ENCODE assay signal across 17 cellular contexts in the genomic region with DNA sequence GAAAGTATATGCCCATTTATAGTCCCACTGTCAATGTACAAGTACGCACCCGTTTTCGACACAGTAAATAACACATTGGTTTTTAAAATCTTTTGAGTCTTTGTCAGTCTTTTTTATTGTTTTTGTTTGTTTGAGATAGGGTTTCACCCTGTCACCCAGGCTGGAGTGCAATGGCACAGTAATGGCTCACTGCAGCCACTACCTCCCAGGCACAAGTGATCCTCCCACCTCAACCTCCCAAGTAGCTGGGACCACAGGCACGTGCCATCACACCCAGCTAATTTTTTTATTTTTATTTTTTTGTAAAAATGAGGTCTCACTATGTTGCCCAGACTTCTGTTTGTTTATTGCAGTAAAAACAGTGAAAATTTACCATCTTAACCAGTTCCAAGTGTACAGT. TPM values are rescaled to one million over a fixed set of nuclear protein-coding genes. Genes with fewer than 3 reads are reported as not detected.
A peak's percentile ranks its signal among the peaks of the same experiment; 100 is the strongest.
DNase-seq lines count a peak whose midpoint lies in the region; ATAC-seq and TF ChIP-seq lines count a peak whose summit lies in the region.
"Had no signal": no experiment of that assay in that cellular context is flagged by ENCODE, and none has a peak within 500 bp of the region (broad histone marks: within the 10 kb centered on the region; RNA-seq: fewer than 3 reads in every experiment).

No MANE protein-coding gene starts in this region.

- H3K36me3 Mint-ChIP-seq in MCF 10A (ENCODE audit: insufficient read depth, unreplicated experiment) (peaks cover 69% of the 10 kb centered on the region), progenitor cell of endocrine pancreas (ENCODE audit: insufficient read depth) (peaks cover 10% of the 10 kb centered on the region)

- H3K4me1 ChIP-seq in mammary epithelial cell (ENCODE audit: insufficient read depth, low read length) (no peaks in the 10 kb centered on the region), upper lobe of right lung (no peaks in the 10 kb centered on the region)

- no peaks in the 10 kb centered on the region for H3K27me3 ChIP-seq in mammary epithelial cell (ENCODE audit: insufficient read depth, low read length)
- H3K27me3 ChIP-seq in upper lobe of right lung: no peaks in the 10 kb centered on the region
- H3K27me3 ChIP-seq: BLaER1 had no signal

- no peaks in the 10 kb centered on the region for H3K79me2 ChIP-seq in mammary epithelial cell (ENCODE audit: insufficient read depth, low read length)

- CTCF ChIA-PET in MCF 10A (lab: Yijun Ruan, JAX) (interaction anchor here (1.6 kb wide), 1 partner anchor 119 kb away, joined by 4 read pairs; no protein-coding TSS in a partner anchor), mammary epithelial cell (lab: Charles Lee; ENCODE audit: low non-redundant PET) (no interaction called here)

- intact Hi-C loops in MCF 10A (cut with micrococcal nuclease): no loop called here
- intact Hi-C loops in mammary epithelial cell (cut with micrococcal nuclease): no loop called here
- intact Hi-C loops in upper lobe of right lung (cut with DNase I): no loop called here

- H3K27ac Mint-ChIP-seq in MCF 10A (ENCODE audit: low read depth, unreplicated experiment): peak overlapping the region; percentile 66
- peak overlapping the region; percentile 56 for H3K27ac Mint-ChIP-seq in progenitor cell of endocrine pancreas
- H3K27ac Mint-ChIP-seq: B cell; CD4-positive, alpha-beta T cell had no signal

- H3K27me3 Mint-ChIP-seq in MCF 10A (ENCODE audit: insufficient read depth, unreplicated experiment): no peaks in the 10 kb centered on the region
- no peaks in the 10 kb centered on the region for H3K27me3 Mint-ChIP-seq in progenitor cell of endocrine pancreas
- H3K27me3 Mint-ChIP-seq: B cell; CD4-positive, alpha-beta T cell; CD8-positive, alpha-beta memory T cell had no signal

- no peak overlapping the region for H3K9ac ChIP-seq in mammary epithelial cell (ENCODE audit: insufficient read depth, low read length)
- H3K9ac ChIP-seq: BLaER1 had no signal

- H3K4me3 ChIP-seq in mammary epithelial cell (replicated peaks in 1 of 3; ENCODE audit: insufficient read depth in 1 of 3, low read depth in 2 of 3, low read length in 3 of 3) (no peak overlapping the region), upper lobe of right lung (no peak overlapping the region)
- H3K4me3 ChIP-seq: BLaER1, HAP-1 had no signal

- H2AFZ ChIP-seq in mammary epithelial cell (ENCODE audit: low read depth, low read length): no peak overlapping the region

- ATAC-seq in upper lobe of right lung: no peak

- H3K4me3 Mint-ChIP-seq in MCF 10A (ENCODE audit: unreplicated experiment) (no peak overlapping the region), progenitor cell of endocrine pancreas (ENCODE audit: low read depth) (no peak overlapping the region)
- H3K4me3 Mint-ChIP-seq: B cell; CD4-positive, alpha-beta T cell; CD8-positive, alpha-beta memory T cell had no signal

- no peak for TF ChIP-seq CTCF in MCF 10A (IDR thresholded peaks at IDR 0.05; ENCODE audit: unreplicated experiment)
- no peak for TF ChIP-seq CTCF in mammary epithelial cell (conservative IDR thresholded peaks at IDR 0.05 in 1 of 2, IDR thresholded peaks at IDR 0.05 in 1 of 2; ENCODE audit: extremely low read depth in 1 of 2, insufficient read depth in 1 of 2, low read depth in 1 of 2, low read length in 2 of 2)
- no peak for TF ChIP-seq CTCF in progenitor cell of endocrine pancreas (IDR thresholded peaks at IDR 0.05; ENCODE audit: unreplicated experiment)
- TF ChIP-seq CTCF in upper lobe of right lung (IDR thresholded peaks at IDR 0.05): no peak

- in situ Hi-C loops in mammary epithelial cell (cut with MboI; ENCODE audit: low sequenced_read_pairs in 2 of 2): no loop called here

- POLR2A ChIA-PET in MCF 10A (lab: Yijun Ruan, JAX): no interaction called here

- H3K4me2 ChIP-seq in mammary epithelial cell (ENCODE audit: insufficient read depth, low read depth, low read length): no peak overlapping the region
- H3K4me2 ChIP-seq: BLaER1 had no signal

- dilution Hi-C loops in mammary epithelial cell (cut with HindIII; ENCODE audit: low sequenced_read_pairs): no loop called here

- no peaks in the 10 kb centered on the region for H4K20me1 ChIP-seq in mammary epithelial cell (ENCODE audit: insufficient read depth, low read length)
- H4K20me1 ChIP-seq: BLaER1 had no signal

- H3K27ac ChIP-seq in mammary epithelial cell (ENCODE audit: insufficient read depth, low read depth, low read length): no peak overlapping the region
- H3K27ac ChIP-seq in upper lobe of right lung: no peak overlapping the region
- H3K27ac ChIP-seq: 22Rv1, BLaER1, C4-2B had no signal

- no TSS peak for BruUV-seq in MCF 10A (replicated peaks; lab: Mats Ljungman, UMichigan)
- BruUV-seq in mammary epithelial cell (replicated peaks; lab: Mats Ljungman, UMichigan): no TSS peak

- H3K4me1 Mint-ChIP-seq in MCF 10A (ENCODE audit: insufficient read depth, unreplicated experiment) (no peaks in the 10 kb centered on the region), progenitor cell of endocrine pancreas (ENCODE audit: low read depth) (peaks cover 3% of the 10 kb centered on the region)
- H3K4me1 Mint-ChIP-seq: B cell had no signal

- 72% methylated on average over 4 of the region's 4 CpGs for WGBS in mammary epithelial cell (ENCODE audit: low coverage, missing lambda C conversion rate)

- peak; percentile 1 for DNase-seq in NCI-H2107 treated with DMSO at 0.1 percent for 48 hours (lab: John Stamatoyannopoulos, UW; ENCODE audit: unreplicated experiment)
- no peak for DNase-seq in NCI-H2107 (lab: John Stamatoyannopoulos, UW)
- DNase-seq in MCF 10A (ENCODE audit: unreplicated experiment): no peak
- no peak for DNase-seq in mammary epithelial cell
- no peak for DNase-seq in progenitor cell of endocrine pancreas (ENCODE audit: low spot score, unreplicated experiment)
- no peak for DNase-seq in upper lobe of right lung
- DNase-seq in stimulated activated CD4-positive, alpha-beta T cell treated with anti-CD3 and anti-CD28 coated beads, Interleukin-12 subunit alpha, Interleukin-12 subunit beta, amount 100 ng/mL, for 4 hours: no peak
- DNase-seq: CD4-positive, alpha-beta T cell; CD8-positive, alpha-beta memory T cell; DMS79; GF-D8; GOT3 had no signal

- H3K9me3 Mint-ChIP-seq in MCF 10A (ENCODE audit: unreplicated experiment): no peaks in the 10 kb centered on the region
- H3K9me3 Mint-ChIP-seq in progenitor cell of endocrine pancreas (ENCODE audit: low read depth): no peaks in the 10 kb centered on the region
- H3K9me3 Mint-ChIP-seq: CD4-positive, alpha-beta T cell; CD8-positive, alpha-beta memory T cell had no signal

- H3K36me3 ChIP-seq in mammary epithelial cell (ENCODE audit: insufficient read depth, low read length) (peaks cover 6% of the 10 kb centered on the region), upper lobe of right lung (peaks cover 61% of the 10 kb centered on the region)

- H3K9me3 ChIP-seq in mammary epithelial cell (replicated peaks; ENCODE audit: insufficient read depth, low read length) (no peaks in the 10 kb centered on the region), upper lobe of right lung (no peaks in the 10 kb centered on the region)
- H3K9me3 ChIP-seq: BLaER1, HAP-1 had no signal

RNA-seq across cellular contexts. Expression of gene KAT14, which starts 19.4 kb away (rescaled TPM):
- total RNA-seq in MCF 10A (2022) (15.5 and 16.4 TPM in 2 replicates), mammary epithelial cell (10 to 100 TPM; 18.5 to 20.2 TPM), progenitor cell of endocrine pancreas (26.1 and 26.7 TPM in 2 replicates), upper lobe of right lung (12.5 TPM)
- 11.2 TPM for polyA plus RNA-seq in mammary epithelial cell
- polyA minus RNA-seq in mammary epithelial cell: 19.9 TPM

RNA-seq across cellular contexts. Expression of gene PET117, which starts 19.4 kb away (rescaled TPM):
- total RNA-seq in MCF 10A (2022): 11.9 and 14.8 TPM in 2 replicates
- 10 to 100 TPM; 10.8 to 13.2 TPM for total RNA-seq in mammary epithelial cell
- polyA plus RNA-seq in mammary epithelial cell: 9.5 TPM
- polyA minus RNA-seq in mammary epithelial cell: not detected
- total RNA-seq in progenitor cell of endocrine pancreas: 18.5 and 20.0 TPM in 2 replicates
- 11.7 TPM for total RNA-seq in upper lobe of right lung
